ENCODE assay signal across 18 cellular contexts in genomic region chr1:192849442-192849841, GRCh38. TPM values are rescaled to one million over a fixed set of nuclear protein-coding genes. Genes with fewer than 3 reads are reported as not detected.
DNase-seq lines count a peak whose midpoint lies in the region; ATAC-seq and TF ChIP-seq lines count a peak whose summit lies in the region.
"Had no signal": no experiment of that assay in that cellular context is flagged by ENCODE, and none has a peak within 500 bp of the region (broad histone marks: within the 10 kb centered on the region; RNA-seq: fewer than 3 reads in every experiment).

No MANE protein-coding gene starts in this region.

- H2AFZ ChIP-seq in neural cell (ENCODE audit: low read depth, low read length): no peak overlapping the region

- no peaks in the 10 kb centered on the region for H3K4me1 ChIP-seq in colonic mucosa
- H3K4me1 ChIP-seq: BLaER1 had no signal

- H3K79me2 ChIP-seq in neural cell (replicated peaks; ENCODE audit: insufficient read depth, low read length): no peaks in the 10 kb centered on the region

- no peak overlapping the region for H3K4me2 ChIP-seq in neural cell (ENCODE audit: low read length)
- H3K4me2 ChIP-seq: BLaER1 had no signal

- H4K20me1 ChIP-seq in neural cell (ENCODE audit: insufficient read depth): no peaks in the 10 kb centered on the region
- H4K20me1 ChIP-seq: BLaER1 had no signal

- intact Hi-C loops in left colon (cut with DNase I, micrococcal nuclease): no loop called here
- intact Hi-C loops in colonic mucosa (cut with DNase I): no loop called here

- TF ChIP-seq CTCF in 22Rv1 (IDR thresholded peaks at IDR 0.05) (no peak), LNCaP clone FGC (IDR thresholded peaks at IDR 0.05; ENCODE audit: control insufficient read depth, extremely low read depth, insufficient read depth) (no peak), neural cell (IDR thresholded peaks at IDR 0.05; ENCODE audit: poor library complexity, severe bottlenecking) (no peak), colonic mucosa (IDR thresholded peaks at IDR 0.05) (no peak)

- H3K27me3 ChIP-seq in neural cell (ENCODE audit: insufficient read depth, low read depth, low read length) (no peaks in the 10 kb centered on the region), colonic mucosa (no peaks in the 10 kb centered on the region)
- H3K27me3 ChIP-seq: BE2C, BLaER1 had no signal

- no peak for TF ChIP-seq RAD21 in neural cell (conservative IDR thresholded peaks at IDR 0.05)

- no peak overlapping the region for H3K9ac ChIP-seq in neural cell (ENCODE audit: low read length)
- no peak overlapping the region for H3K9ac ChIP-seq in colonic mucosa (ENCODE audit: low read depth in 2 of 2, low read length in 2 of 2)
- H3K9ac ChIP-seq: BLaER1 had no signal

- DNase-seq in LNCaP clone FGC (ENCODE audit: low read depth) (peak; percentile 82), left colon (no peak), colonic mucosa (no peak)
- DNase-seq: 8988T; ACHN; C1 segment of cervical spinal cord; Caco-2; Calu3; CD4-positive, alpha-beta T cell; CD8-positive, alpha-beta T cell; DMS79 treated with DMSO at 0.1 percent for 48 hours; GDM1 had no signal

- peak overlapping the region; percentile 91 for H3K27ac ChIP-seq in 22Rv1
- H3K27ac ChIP-seq in neural cell (ENCODE audit: low read length): peak overlapping the region; percentile 96
- H3K27ac ChIP-seq in colonic mucosa: no peak overlapping the region
- H3K27ac ChIP-seq: BLaER1 had no signal

- H3F3A ChIP-seq in neural cell (ENCODE audit: insufficient read depth, low read length, poor library complexity, severe bottlenecking): peaks cover 9% of the 10 kb centered on the region

- no peak for TF ChIP-seq EP300 in neural cell (conservative IDR thresholded peaks at IDR 0.05; ENCODE audit: poor library complexity, severe bottlenecking)

- no peaks in the 10 kb centered on the region for H3K36me3 ChIP-seq in neural cell (ENCODE audit: insufficient read depth, low read length)
- no peaks in the 10 kb centered on the region for H3K36me3 ChIP-seq in colonic mucosa
- H3K36me3 ChIP-seq: BE2C, BLaER1 had no signal

- ATAC-seq in HG02610 (IDR thresholded peaks at IDR 0.05; ENCODE audit: unreplicated experiment) (no peak), left colon (no peak)
- ATAC-seq: CD8-positive, alpha-beta T cell; GM12878 had no signal

- no peaks in the 10 kb centered on the region for H3K9me2 ChIP-seq in neural cell (ENCODE audit: insufficient read depth, low read length)

- H3K9me3 ChIP-seq in neural cell (ENCODE audit: low read length) (no peaks in the 10 kb centered on the region), colonic mucosa (no peaks in the 10 kb centered on the region)
- H3K9me3 ChIP-seq: BE2C, BLaER1, Caco-2 had no signal

- H3K4me3 ChIP-seq in LNCaP clone FGC (ENCODE audit: low read depth, low read length) (no peak overlapping the region), neural cell (ENCODE audit: low read length) (no peak overlapping the region), colonic mucosa (no peak overlapping the region)
- H3K4me3 ChIP-seq: BLaER1, GM12878 had no signal

TF ChIP-seq in neural cell, 6 proteins besides CTCF, POLR2A, EP300 and RAD21:
- TF ChIP-seq TAF1 (IDR thresholded peaks at IDR 0.05; ENCODE audit: low read depth): no peak
- no peak for TF ChIP-seq MXI1 (conservative IDR thresholded peaks at IDR 0.05; ENCODE audit: poor library complexity, severe bottlenecking)
- TF ChIP-seq EZH2 (IDR thresholded peaks at IDR 0.05; ENCODE audit: borderline replicate concordance, insufficient read depth, low read length, poor library complexity, severe bottlenecking): no peak
- no peak for TF ChIP-seq POLR2AphosphoS5 (IDR thresholded peaks at IDR 0.05)
- TF ChIP-seq REST (IDR thresholded peaks at IDR 0.05; ENCODE audit: borderline replicate concordance): no peak
- TF ChIP-seq SMC3 (conservative IDR thresholded peaks at IDR 0.05; ENCODE audit: poor library complexity): no peak

RNA-seq across cellular contexts. Expression of gene RGS2, which starts 40.6 kb away (rescaled TPM):
- polyA plus RNA-seq in neural cell: 166 and 189 TPM in 2 replicates
- 238 and 265 TPM in 2 replicates for polyA minus RNA-seq in neural cell
- total RNA-seq in left colon: 10 to 100 TPM; 16.0 to 41.5 TPM
- total RNA-seq in colonic mucosa: 10 to 100 TPM; 16.5 to 28.6 TPM
